In genomic region chr11:111631666-111632039, GRCh38 we compare ENCODE assay signal across 8 cellular contexts. TPM values are rescaled to one million over a fixed set of nuclear protein-coding genes. Genes with fewer than 3 reads are reported as not detected.
A peak's percentile ranks its signal among the peaks of the same experiment; 100 is the strongest.
DNase-seq lines count a peak whose midpoint lies in the region; ATAC-seq and TF ChIP-seq lines count a peak whose summit lies in the region.
"Had no signal": no experiment of that assay in that cellular context is flagged by ENCODE, and none has a peak within 500 bp of the region (broad histone marks: within the 10 kb centered on the region; RNA-seq: fewer than 3 reads in every experiment).

No MANE protein-coding gene starts in this region.

- intact Hi-C loops in psoas muscle (cut with DNase I), result loop anchor here in 1 of 2 donors (5.0 kb wide), 1 partner anchor 36 kb away; no protein-coding TSS in a partner anchor

- ATAC-seq in psoas muscle, result peak in 3 of 4 donors; percentile 33 to 57 (median 47)
- no peak for ATAC-seq in GM21515 (IDR thresholded peaks at IDR 0.05; ENCODE audit: unreplicated experiment)

- H3K9me3 ChIP-seq in MG63, result no peaks in the 10 kb centered on the region
- H3K9me3 ChIP-seq in psoas muscle, result no peaks in the 10 kb centered on the region
- H3K9me3 ChIP-seq: esophagus muscularis mucosa had no signal

- TF ChIP-seq CTCF in choroid plexus epithelial cell (conservative IDR thresholded peaks at IDR 0.05; ENCODE audit: low read depth, low read length) (no peak), psoas muscle (IDR thresholded peaks at IDR 0.05) (no peak)

- no peak overlapping the region for H3K4me3 ChIP-seq in MG63
- H3K4me3 ChIP-seq in choroid plexus epithelial cell (ENCODE audit: low read depth, low read length), result no peak overlapping the region
- no peak overlapping the region for H3K4me3 ChIP-seq in psoas muscle
- H3K4me3 ChIP-seq: esophagus muscularis mucosa had no signal

- WGBS in psoas muscle, 3 donors, result 48 to 59% (median 59%) methylated on average over 3 of the region's 3 CpGs

- no peaks in the 10 kb centered on the region for H3K27me3 ChIP-seq in MG63
- H3K27me3 ChIP-seq in psoas muscle (ENCODE audit: insufficient read depth in 3 of 3, low read length in 2 of 3), result no peaks in the 10 kb centered on the region
- H3K27me3 ChIP-seq: esophagus muscularis mucosa had no signal

- H3K36me3 ChIP-seq in MG63, result peaks cover 22% of the 10 kb centered on the region
- H3K36me3 ChIP-seq in psoas muscle (ENCODE audit: insufficient read depth in 1 of 2, low read depth in 1 of 2), result peaks cover 0 to 11% of the 10 kb centered on the region in 2 donors

- DNase-seq in GM04504 (ENCODE audit: low read depth) (peak; percentile 74), MG63 (peak; percentile 66), choroid plexus epithelial cell (ENCODE audit: low read depth) (peak; percentile 84), psoas muscle (no peak), NCI-H1092 (lab: John Stamatoyannopoulos, UW) (no peak), cortex of kidney (lab: John Stamatoyannopoulos, UW) (no peak)

- peaks cover 58% of the 10 kb centered on the region for H3K4me1 ChIP-seq in psoas muscle

- no peak overlapping the region for H3K27ac ChIP-seq in psoas muscle

RNA-seq across cellular contexts. Expression of gene SIK2, which starts 29.4 kb away (rescaled TPM):
- total RNA-seq in MG63 (2014; rRNA removed; shearing (Covaris generic); ENCODE audit: low replicate concordance), result 4.6 and 10.3 TPM in 2 replicates
- total RNA-seq in psoas muscle, result 10 to 100 TPM; 20.5 to 69.6 (median 34.9) TPM
- polyA plus RNA-seq in psoas muscle, result 10 to 100 TPM in 2 of 3 donors, 1 to 10 TPM in 1; 9.0 to 30.4 (median 26.6) TPM

Comparison
In these comparisons a context has a peak if more than half of its experiments do, and no peak if none do; other contexts are left out.
1. DNase-seq: peak in GM04504 (single experiment), MG63 (single experiment) and choroid plexus epithelial cell (single experiment); none in psoas muscle (0 of 2), NCI-H1092 (single experiment) and cortex of kidney (single experiment).